ENCODE assay signal across 8 cellular contexts in the genomic region with DNA sequence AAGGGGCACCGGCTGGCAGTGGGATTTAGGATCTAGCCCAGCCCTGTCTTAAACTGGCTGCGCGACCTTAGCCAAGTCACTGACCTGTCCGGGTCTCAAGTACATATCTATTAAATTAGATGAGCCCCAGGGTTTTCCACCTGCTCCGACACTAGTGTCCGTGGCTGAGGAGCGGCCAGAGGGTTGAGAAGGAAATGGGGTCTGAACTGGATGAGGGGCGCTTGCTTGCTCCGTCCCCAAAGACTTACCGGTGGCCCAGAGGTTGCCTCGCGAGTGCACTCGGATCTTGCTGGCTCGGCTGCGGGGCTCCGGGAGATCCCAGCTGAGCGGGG. TPM values are rescaled to one million over a fixed set of nuclear protein-coding genes. Genes with fewer than 3 reads are reported as not detected.
DNase-seq lines count a peak whose midpoint lies in the region; ATAC-seq, FAIRE-seq and TF ChIP-seq lines count a peak whose summit lies in the region.

No MANE protein-coding gene starts in this region.

- no peak for ATAC-seq in HepG2
- no peak for ATAC-seq in GM18868 (IDR thresholded peaks at IDR 0.05; ENCODE audit: unreplicated experiment)
- no peak for ATAC-seq in GM19035 (IDR thresholded peaks at IDR 0.05; ENCODE audit: unreplicated experiment)

- TF ChIP-seq EP300 in HepG2 (IDR thresholded peaks at IDR 0.05; ENCODE audit: low read depth in 2 of 2, low read length in 2 of 2) (no peak), HepG2 (CRISPR knock-in tag; IDR thresholded peaks at IDR 0.05; ENCODE audit: borderline replicate concordance) (no peak)

- POLR2A ChIA-PET in activated CD4-positive, alpha-beta T cell treated with anti-CD3 and anti-CD28 coated beads, Interleukin-2, amount 10 ng/mL, durations not matched to agents 7 days and 5 days (lab: Charles Lee): no interaction called here
- POLR2A ChIA-PET in HepG2 (lab: Yijun Ruan, JAX): interaction anchor here (1.1 to 2.6 kb wide), 3 partner anchors 26 to 57 kb away, joined by 4 to 11 read pairs (median 9); a partner anchor contains a TSS

- no peaks in the 10 kb centered on the region for H3K27me3 ChIP-seq in adipocyte (replicated peaks; ENCODE audit: control insufficient read depth, insufficient read depth, low read length)
- no peaks in the 10 kb centered on the region; a peak in 1 of 5 replicates for H3K27me3 ChIP-seq in HepG2 (ENCODE audit: control insufficient read depth in 1 of 2, insufficient read depth in 2 of 2, low read length in 2 of 2)
- H3K27me3 ChIP-seq in thyroid gland: no peaks in the 10 kb centered on the region

- H3K27ac ChIP-seq in HepG2 (ENCODE audit: extremely low read length, insufficient read depth, low read length): peak overlapping the region; percentile 78
- H3K27ac ChIP-seq in thyroid gland: peak overlapping the region; percentile 76 to 86 (median 84)

- no peaks in the 10 kb centered on the region for H4K20me1 ChIP-seq in HepG2 (ENCODE audit: insufficient read depth, low read length)

- H3K9me3 Mint-ChIP-seq in activated CD4-positive, alpha-beta T cell treated with anti-CD3 and anti-CD28 coated beads, Interleukin-2, amount 10 ng/mL, durations not matched to agents 7 days and 5 days: no peaks in the 10 kb centered on the region

- H3K4me3 Mint-ChIP-seq in activated CD4-positive, alpha-beta T cell treated with anti-CD3 and anti-CD28 coated beads, Interleukin-2, amount 10 ng/mL, durations not matched to agents 7 days and 5 days: peak overlapping the region; percentile 71

- no TSS peak for BruUV-seq in HepG2 (replicated peaks; lab: Mats Ljungman, UMichigan)

- peak overlapping the region; percentile 76 for H3K27ac Mint-ChIP-seq in activated CD4-positive, alpha-beta T cell treated with anti-CD3 and anti-CD28 coated beads, Interleukin-2, amount 10 ng/mL, durations not matched to agents 7 days and 5 days

- CTCF ChIA-PET in activated CD4-positive, alpha-beta T cell treated with anti-CD3 and anti-CD28 coated beads, Interleukin-2, amount 10 ng/mL, durations not matched to agents 7 days and 5 days (lab: Charles Lee): interaction anchor here (0.9 to 1.3 kb wide), 3 partner anchors 20 to 119 kb away, joined by 3 to 5 read pairs (median 3); no protein-coding TSS in a partner anchor
- CTCF ChIA-PET in HepG2 (lab: Yijun Ruan, JAX; ENCODE audit: low intra/inter-chr PET ratio, low total read pairs): interaction anchor here (1.2 to 2.4 kb wide), 2 partner anchors 58 to 70 kb away, joined by 4 to 34 read pairs; a partner anchor contains a TSS

- H3K27me3 Mint-ChIP-seq in activated CD4-positive, alpha-beta T cell treated with anti-CD3 and anti-CD28 coated beads, Interleukin-2, amount 10 ng/mL, durations not matched to agents 7 days and 5 days: no peaks in the 10 kb centered on the region

- H3K4me1 Mint-ChIP-seq in activated CD4-positive, alpha-beta T cell treated with anti-CD3 and anti-CD28 coated beads, Interleukin-2, amount 10 ng/mL, durations not matched to agents 7 days and 5 days: peaks cover 43% of the 10 kb centered on the region

- H3K4me3 ChIP-seq in adipocyte (ENCODE audit: low read length): peak overlapping the region; percentile 81
- H3K4me3 ChIP-seq in HepG2 (replicated peaks in 1 of 3; ENCODE audit: insufficient read depth in 1 of 3, low read depth in 2 of 3, low read length in 3 of 3): peak overlapping the region; percentile 52 to 75 (median 56)
- peak overlapping the region in 2 of 3 donors; percentile 42 to 57 for H3K4me3 ChIP-seq in thyroid gland (replicated peaks in 1 of 3)

- no peak for DNase-seq in activated CD4-positive, alpha-beta T cell treated with anti-CD3 and anti-CD28 coated beads, Interleukin-2, amount 10 ng/mL, durations not matched to agents 7 days and 5 days
- DNase-seq in activated CD4-positive, alpha-beta T cell treated with anti-CD3 and anti-CD28 coated beads, Interleukin-2, amount 50 U/mL, for 4 hours: no peak
- DNase-seq in adipocyte (ENCODE audit: low read depth): no peak
- DNase-seq in HepG2 (ENCODE audit: low spot score): no peak
- no peak for DNase-seq in thyroid gland
- no peak for DNase-seq in AG20443 (ENCODE audit: low spot score)

- no peak for FAIRE-seq in HepG2 (lab: Jason Lieb, UNC)

- intact Hi-C loops in HepG2 (cut with micrococcal nuclease; ENCODE audit: unreplicated experiment) (loop anchor here (1.0 to 10.0 kb wide), 5 partner anchors 58 to 271 kb away; a partner anchor contains a TSS), thyroid gland (cut with DNase I) (loop anchor here (5.0 to 10.0 kb wide), 2 partner anchors 60 to 87 kb away; a partner anchor contains a TSS)

- in situ Hi-C loops in HepG2 (cut with HindIII; ENCODE audit: extremely low pct_ligation_motif_present, low pct_unique_long_range_greater_than_20kb): loop anchor here (5.0 to 10.0 kb wide), 2 partner anchors 70 to 267 kb away; no protein-coding TSS in a partner anchor

- no peak for TF ChIP-seq RAD21 in HepG2 (CRISPR knock-in tag; IDR thresholded peaks at IDR 0.05)

- H3K36me3 Mint-ChIP-seq in activated CD4-positive, alpha-beta T cell treated with anti-CD3 and anti-CD28 coated beads, Interleukin-2, amount 10 ng/mL, durations not matched to agents 7 days and 5 days (ENCODE audit: low read depth): peaks cover 8% of the 10 kb centered on the region

- peaks cover 11% of the 10 kb centered on the region for H3K79me2 ChIP-seq in HepG2 (ENCODE audit: insufficient read depth, low read length)

- peak overlapping the region; percentile 81 for H3K9ac ChIP-seq in adipocyte (ENCODE audit: low read length)
- H3K9ac ChIP-seq in HepG2 (ENCODE audit: insufficient read depth, low read depth, low read length): peak overlapping the region; percentile 71

- H2AFZ ChIP-seq in HepG2 (ENCODE audit: low read length): no peak overlapping the region

- peaks cover 2% of the 10 kb centered on the region for H3K36me3 ChIP-seq in adipocyte (ENCODE audit: control insufficient read depth, insufficient read depth, low read length, severe bottlenecking)
- H3K36me3 ChIP-seq in HepG2 (replicated peaks in 1 of 2; ENCODE audit: control insufficient read depth in 1 of 2, insufficient read depth in 2 of 2, low read length in 2 of 2): no peaks in the 10 kb centered on the region; a peak in 1 of 5 replicates
- H3K36me3 ChIP-seq in thyroid gland: no peaks in the 10 kb centered on the region

- TF ChIP-seq POLR2A in HepG2 (IDR thresholded peaks at IDR 0.05; ENCODE audit: insufficient read depth in 1 of 2, low read depth in 2 of 2, low read length in 2 of 2) (no peak), thyroid gland (IDR thresholded peaks at IDR 0.05) (no peak)

- 77% methylated on average over 4 of the region's 17 CpGs for WGBS in HepG2 (ENCODE audit: low lambda C conversion rate)
- WGBS in thyroid gland, 2 donors: 37% methylated on average over 9 to 10 of the region's 17 CpGs

- TF ChIP-seq CTCF in HepG2 (CRISPR knock-in tag; IDR thresholded peaks at IDR 0.05) (no peak), thyroid gland (IDR thresholded peaks at IDR 0.05) (no peak)

- no peaks in the 10 kb centered on the region for H3K9me3 ChIP-seq in adipocyte (ENCODE audit: control insufficient read depth, low read length)
- H3K9me3 ChIP-seq in HepG2 (ENCODE audit: low read length): no peaks in the 10 kb centered on the region
- H3K9me3 ChIP-seq in thyroid gland: no peaks in the 10 kb centered on the region

- H3K4me1 ChIP-seq in adipocyte (ENCODE audit: control insufficient read depth, insufficient read depth, low read length): peaks cover 43% of the 10 kb centered on the region
- peaks cover 57% of the 10 kb centered on the region for H3K4me1 ChIP-seq in HepG2 (ENCODE audit: insufficient read depth, low read length)
- H3K4me1 ChIP-seq in thyroid gland: peaks cover 30 to 51% of the 10 kb centered on the region in 2 donors

- peak overlapping the region; percentile 87 for H3K4me2 ChIP-seq in HepG2 (ENCODE audit: low read depth, low read length)

RNA-seq across cellular contexts. Expression of a gene that starts 0.3 kb away (rescaled TPM):
- 1 to 10 TPM; 2.8 to 3.8 TPM for total RNA-seq in activated CD4-positive, alpha-beta T cell treated with anti-CD3 and anti-CD28 coated beads, Interleukin-2, amount 10 ng/mL, durations not matched to agents 7 days and 5 days
- total RNA-seq in HepG2 (2016; rRNA removed; fragmentation: Illumina TruSeq; extraction: Trizol): 15.5 and 25.4 TPM in 2 replicates
- 88.1 and 117 TPM in 2 replicates for total RNA-seq in HepG2 (2016; cell fraction: cytosol; rRNA removed; fragmentation: Illumina TruSeq; extraction: Trizol; ENCODE audit: low read depth)
- 16.2 and 26.0 TPM in 2 replicates for total RNA-seq in HepG2 (2016; cell fraction: insoluble cytoplasmic fraction; rRNA removed; fragmentation: Illumina TruSeq; extraction: Trizol)
- total RNA-seq in HepG2 (2016; cell fraction: membrane; rRNA removed; fragmentation: Illumina TruSeq; extraction: Trizol): 60.2 and 72.6 TPM in 2 replicates
- total RNA-seq in HepG2 (2016; cell fraction: nucleus; rRNA removed; fragmentation: Illumina TruSeq; extraction: Trizol): 10.9 and 13.4 TPM in 2 replicates
- 10.4 and 11.4 TPM in 2 replicates for polyA plus RNA-seq in HepG2 (2011; rRNA removed)
- 5.0 and 11.2 TPM in 2 replicates for polyA plus RNA-seq in HepG2 (2011; cell fraction: cytosol; rRNA removed)
- 4.2 and 5.7 TPM in 2 replicates for polyA plus RNA-seq in HepG2 (2011; cell fraction: nucleus; rRNA removed)
- polyA plus RNA-seq in HepG2 (2012): 5.3 and 6.5 TPM in 2 replicates
- polyA plus RNA-seq in HepG2 (2016; cell fraction: cytosol; fragmentation: Illumina TruSeq; extraction: Trizol; ENCODE audit: low read depth): 114 and 137 TPM in 2 replicates
- 13.5 and 14.0 TPM in 2 replicates for polyA plus RNA-seq in HepG2 (2016; cell fraction: insoluble cytoplasmic fraction; fragmentation: Illumina TruSeq; extraction: Trizol; ENCODE audit: low read depth)
- 57.5 and 62.3 TPM in 2 replicates for polyA plus RNA-seq in HepG2 (2016; cell fraction: membrane; fragmentation: Illumina TruSeq; extraction: Trizol; ENCODE audit: low read depth)
- 20.7 and 22.2 TPM in 2 replicates for polyA plus RNA-seq in HepG2 (2016; cell fraction: nucleus; fragmentation: Illumina TruSeq; extraction: Trizol; ENCODE audit: insufficient read depth, low read depth)
- polyA minus RNA-seq in HepG2 (2011; rRNA and poly(A)+ RNA removed; ENCODE audit: low replicate concordance): 3.7 TPM in 1 of 2 replicates, not detected in the other
- 1.3 and 2.9 TPM in 2 replicates for polyA minus RNA-seq in HepG2 (2011; cell fraction: cytosol; rRNA and poly(A)+ RNA removed)
- polyA minus RNA-seq in HepG2 (2011; cell fraction: nucleus; rRNA and poly(A)+ RNA removed): 1.1 and 1.2 TPM in 2 replicates
- total RNA-seq in thyroid gland: 10 to 100 TPM; 12.9 to 43.4 (median 23.5) TPM

RNA-seq across cellular contexts. Expression of a gene that starts 3.6 kb away (rescaled TPM):
- 10 to 100 TPM; 22.1 to 23.8 TPM for total RNA-seq in activated CD4-positive, alpha-beta T cell treated with anti-CD3 and anti-CD28 coated beads, Interleukin-2, amount 10 ng/mL, durations not matched to agents 7 days and 5 days
- 32.5 and 35.5 TPM in 2 replicates for total RNA-seq in HepG2 (2016; rRNA removed; fragmentation: Illumina TruSeq; extraction: Trizol)
- 10.8 and 11.7 TPM in 2 replicates for total RNA-seq in HepG2 (2016; cell fraction: cytosol; rRNA removed; fragmentation: Illumina TruSeq; extraction: Trizol; ENCODE audit: low read depth)
- total RNA-seq in HepG2 (2016; cell fraction: insoluble cytoplasmic fraction; rRNA removed; fragmentation: Illumina TruSeq; extraction: Trizol): 32.6 and 33.3 TPM in 2 replicates
- 18.7 and 20.1 TPM in 2 replicates for total RNA-seq in HepG2 (2016; cell fraction: membrane; rRNA removed; fragmentation: Illumina TruSeq; extraction: Trizol)
- 31.9 and 35.3 TPM in 2 replicates for total RNA-seq in HepG2 (2016; cell fraction: nucleus; rRNA removed; fragmentation: Illumina TruSeq; extraction: Trizol)
- polyA plus RNA-seq in HepG2 (2011; rRNA removed): 20.0 and 21.9 TPM in 2 replicates
- polyA plus RNA-seq in HepG2 (2011; cell fraction: cytosol; rRNA removed): 10.8 and 12.7 TPM in 2 replicates
- polyA plus RNA-seq in HepG2 (2011; cell fraction: nucleus; rRNA removed): 45.9 and 52.5 TPM in 2 replicates
- polyA plus RNA-seq in HepG2 (2012): 14.1 and 15.5 TPM in 2 replicates
- 7.3 and 8.1 TPM in 2 replicates for polyA plus RNA-seq in HepG2 (2016; cell fraction: cytosol; fragmentation: Illumina TruSeq; extraction: Trizol; ENCODE audit: low read depth)
- polyA plus RNA-seq in HepG2 (2016; cell fraction: insoluble cytoplasmic fraction; fragmentation: Illumina TruSeq; extraction: Trizol; ENCODE audit: low read depth): 24.7 and 25.3 TPM in 2 replicates
- polyA plus RNA-seq in HepG2 (2016; cell fraction: membrane; fragmentation: Illumina TruSeq; extraction: Trizol; ENCODE audit: low read depth): 13.1 and 14.1 TPM in 2 replicates
- polyA plus RNA-seq in HepG2 (2016; cell fraction: nucleus; fragmentation: Illumina TruSeq; extraction: Trizol; ENCODE audit: insufficient read depth, low read depth): 60.7 and 63.6 TPM in 2 replicates
- polyA minus RNA-seq in HepG2 (2011; rRNA and poly(A)+ RNA removed; ENCODE audit: low replicate concordance): 23.7 and 63.4 TPM in 2 replicates
- 4.2 and 5.5 TPM in 2 replicates for polyA minus RNA-seq in HepG2 (2011; cell fraction: cytosol; rRNA and poly(A)+ RNA removed)
- polyA minus RNA-seq in HepG2 (2011; cell fraction: nucleus; rRNA and poly(A)+ RNA removed): 27.8 and 29.0 TPM in 2 replicates
- total RNA-seq in thyroid gland: 10 to 100 TPM; 37.5 to 63.3 (median 41.1) TPM

RNA-seq across cellular contexts. Expression of a gene that starts 56.9 kb away (rescaled TPM):
- 1 to 10 TPM; 6.3 to 6.6 TPM for total RNA-seq in activated CD4-positive, alpha-beta T cell treated with anti-CD3 and anti-CD28 coated beads, Interleukin-2, amount 10 ng/mL, durations not matched to agents 7 days and 5 days
- total RNA-seq in HepG2 (2016; rRNA removed; fragmentation: Illumina TruSeq; extraction: Trizol) (21.5 and 23.7 TPM in 2 replicates), thyroid gland (10 to 100 TPM in 2 of 4 donors, 1 to 10 TPM in 2; 9.1 to 22.7 (median 11.7) TPM)
- total RNA-seq in HepG2 (2016; cell fraction: cytosol; rRNA removed; fragmentation: Illumina TruSeq; extraction: Trizol; ENCODE audit: low read depth): 5.3 and 7.3 TPM in 2 replicates
- 24.0 and 25.1 TPM in 2 replicates for total RNA-seq in HepG2 (2016; cell fraction: insoluble cytoplasmic fraction; rRNA removed; fragmentation: Illumina TruSeq; extraction: Trizol)
- 11.5 and 12.3 TPM in 2 replicates for total RNA-seq in HepG2 (2016; cell fraction: membrane; rRNA removed; fragmentation: Illumina TruSeq; extraction: Trizol)
- 14.5 and 18.1 TPM in 2 replicates for total RNA-seq in HepG2 (2016; cell fraction: nucleus; rRNA removed; fragmentation: Illumina TruSeq; extraction: Trizol)
- 10.9 and 11.4 TPM in 2 replicates for polyA plus RNA-seq in HepG2 (2011; rRNA removed)
- polyA plus RNA-seq in HepG2 (2011; cell fraction: cytosol; rRNA removed): 8.2 and 10.4 TPM in 2 replicates
- 9.0 and 10.7 TPM in 2 replicates for polyA plus RNA-seq in HepG2 (2011; cell fraction: nucleus; rRNA removed)
- polyA plus RNA-seq in HepG2 (2012): 7.4 and 9.0 TPM in 2 replicates
- polyA plus RNA-seq in HepG2 (2016; cell fraction: cytosol; fragmentation: Illumina TruSeq; extraction: Trizol; ENCODE audit: low read depth): 6.4 and 6.7 TPM in 2 replicates
- 20.5 and 21.3 TPM in 2 replicates for polyA plus RNA-seq in HepG2 (2016; cell fraction: insoluble cytoplasmic fraction; fragmentation: Illumina TruSeq; extraction: Trizol; ENCODE audit: low read depth)
- polyA plus RNA-seq in HepG2 (2016; cell fraction: membrane; fragmentation: Illumina TruSeq; extraction: Trizol; ENCODE audit: low read depth): 8.9 and 9.9 TPM in 2 replicates
- polyA plus RNA-seq in HepG2 (2016; cell fraction: nucleus; fragmentation: Illumina TruSeq; extraction: Trizol; ENCODE audit: insufficient read depth, low read depth): 22.1 and 26.1 TPM in 2 replicates
- 5.9 and 16.0 TPM in 2 replicates for polyA minus RNA-seq in HepG2 (2011; rRNA and poly(A)+ RNA removed; ENCODE audit: low replicate concordance)
- polyA minus RNA-seq in HepG2 (2011; cell fraction: cytosol; rRNA and poly(A)+ RNA removed): 6.9 and 8.2 TPM in 2 replicates
- 16.1 and 23.2 TPM in 2 replicates for polyA minus RNA-seq in HepG2 (2011; cell fraction: nucleus; rRNA and poly(A)+ RNA removed)

RNA-seq across cellular contexts. Expression of a gene that starts 58.2 kb away (rescaled TPM):
- total RNA-seq in activated CD4-positive, alpha-beta T cell treated with anti-CD3 and anti-CD28 coated beads, Interleukin-2, amount 10 ng/mL, durations not matched to agents 7 days and 5 days: 100 to 1,000 TPM; 110 to 119 TPM
- total RNA-seq in HepG2 (2016; rRNA removed; fragmentation: Illumina TruSeq; extraction: Trizol) (194 and 230 TPM in 2 replicates), thyroid gland (100 to 1,000 TPM; 170 to 304 (median 182) TPM)
- total RNA-seq in HepG2 (2016; cell fraction: cytosol; rRNA removed; fragmentation: Illumina TruSeq; extraction: Trizol; ENCODE audit: low read depth): 209 and 247 TPM in 2 replicates
- 197 and 238 TPM in 2 replicates for total RNA-seq in HepG2 (2016; cell fraction: insoluble cytoplasmic fraction; rRNA removed; fragmentation: Illumina TruSeq; extraction: Trizol)
- total RNA-seq in HepG2 (2016; cell fraction: membrane; rRNA removed; fragmentation: Illumina TruSeq; extraction: Trizol): 313 and 374 TPM in 2 replicates
- total RNA-seq in HepG2 (2016; cell fraction: nucleus; rRNA removed; fragmentation: Illumina TruSeq; extraction: Trizol): 129 and 147 TPM in 2 replicates
- 107 and 141 TPM in 2 replicates for polyA plus RNA-seq in HepG2 (2011; rRNA removed)
- 74.2 and 119 TPM in 2 replicates for polyA plus RNA-seq in HepG2 (2011; cell fraction: cytosol; rRNA removed)
- polyA plus RNA-seq in HepG2 (2011; cell fraction: nucleus; rRNA removed): 17.5 and 29.2 TPM in 2 replicates
- 188 and 211 TPM in 2 replicates for polyA plus RNA-seq in HepG2 (2012)
- polyA plus RNA-seq in HepG2 (2016; cell fraction: cytosol; fragmentation: Illumina TruSeq; extraction: Trizol; ENCODE audit: low read depth): 239 and 241 TPM in 2 replicates
- polyA plus RNA-seq in HepG2 (2016; cell fraction: insoluble cytoplasmic fraction; fragmentation: Illumina TruSeq; extraction: Trizol; ENCODE audit: low read depth): 215 TPM in 2 replicates
- polyA plus RNA-seq in HepG2 (2016; cell fraction: membrane; fragmentation: Illumina TruSeq; extraction: Trizol; ENCODE audit: low read depth): 325 and 350 TPM in 2 replicates
- polyA plus RNA-seq in HepG2 (2016; cell fraction: nucleus; fragmentation: Illumina TruSeq; extraction: Trizol; ENCODE audit: insufficient read depth, low read depth): 211 and 253 TPM in 2 replicates
- 37.6 and 79.1 TPM in 2 replicates for polyA minus RNA-seq in HepG2 (2011; rRNA and poly(A)+ RNA removed; ENCODE audit: low replicate concordance)
- 39.8 and 41.3 TPM in 2 replicates for polyA minus RNA-seq in HepG2 (2011; cell fraction: cytosol; rRNA and poly(A)+ RNA removed)
- polyA minus RNA-seq in HepG2 (2011; cell fraction: nucleus; rRNA and poly(A)+ RNA removed): 32.6 and 34.2 TPM in 2 replicates
